ENCODE assay signal across 21 cellular contexts in genomic region chr2:62947403-62947802, GRCh38.
"Had no signal": no experiment of that assay in that cellular context is flagged by ENCODE, and none has a peak within 500 bp of the region (broad histone marks: within the 10 kb centered on the region; RNA-seq: fewer than 3 reads in every experiment).

No MANE protein-coding gene starts in this region.

- H3K4me1 Mint-ChIP-seq: activated naive CD4-positive, alpha-beta T cell treated with anti-CD3 and anti-CD28 coated beads, Interleukin-2, amount 10 ng/mL, durations not matched to agents 7 days and 5 days; activated naive CD8-positive, alpha-beta T cell treated with anti-CD3 and anti-CD28 coated beads for 36 hours had no signal

- H3K9me3 Mint-ChIP-seq: activated CD8-positive, alpha-beta T cell treated with anti-CD3 and anti-CD28 coated beads for 36 hours; activated naive CD4-positive, alpha-beta T cell treated with anti-CD3 and anti-CD28 coated beads, Interleukin-2, amount 10 ng/mL, durations not matched to agents 7 days and 5 days; activated naive CD8-positive, alpha-beta T cell treated with anti-CD3 and anti-CD28 coated beads for 36 hours; activated T-cell treated with anti-CD3 and anti-CD28 coated beads, Interleukin-2, amount 50 U/mL, for 72 hours; activated T-helper 2 cell treated with anti-CD3 and anti-CD28 coated beads, Interferon-gamma antibody, Interleukin-2, Interleukin-4, amounts not matched to agents 10 μg/mL and 5 μg/mL and 100 μg/mL, durations not matched to agents 14 hours and 24 hours and 36 hours had no signal

- H3K36me3 Mint-ChIP-seq: activated naive CD4-positive, alpha-beta T cell treated with anti-CD3 and anti-CD28 coated beads, Interleukin-2, amount 10 ng/mL, durations not matched to agents 7 days and 5 days had no signal

- H3K9me3 ChIP-seq: SJSA1 had no signal

- H3K27ac ChIP-seq: SJSA1 had no signal

- H3K27me3 ChIP-seq: SJSA1 had no signal

- H3K4me3 Mint-ChIP-seq: activated CD8-positive, alpha-beta T cell treated with anti-CD3 and anti-CD28 coated beads for 36 hours; activated naive CD4-positive, alpha-beta T cell treated with anti-CD3 and anti-CD28 coated beads, Interleukin-2, amount 10 ng/mL, durations not matched to agents 7 days and 5 days; activated naive CD8-positive, alpha-beta T cell treated with anti-CD3 and anti-CD28 coated beads for 36 hours; activated T-cell treated with anti-CD3 and anti-CD28 coated beads, Interleukin-2, amount 50 U/mL, for 72 hours had no signal

- H3K4me1 ChIP-seq: SJSA1 had no signal

- H3K27ac Mint-ChIP-seq: activated CD8-positive, alpha-beta T cell treated with anti-CD3 and anti-CD28 coated beads for 36 hours; activated naive CD4-positive, alpha-beta T cell treated with anti-CD3 and anti-CD28 coated beads, Interleukin-2, amount 10 ng/mL, durations not matched to agents 7 days and 5 days; activated naive CD8-positive, alpha-beta T cell treated with anti-CD3 and anti-CD28 coated beads for 36 hours; activated T-cell treated with anti-CD3 and anti-CD28 coated beads, Interleukin-2, amount 50 U/mL, for 72 hours; activated T-helper 2 cell treated with anti-CD3 and anti-CD28 coated beads, Interferon-gamma antibody, Interleukin-2, Interleukin-4, amounts not matched to agents 10 μg/mL and 5 μg/mL and 100 μg/mL, durations not matched to agents 14 hours and 24 hours and 36 hours had no signal

- H3K4me3 ChIP-seq: SJSA1 had no signal

- DNase-seq: activated CD4-positive, alpha-beta T cell treated with anti-CD3 and anti-CD28 coated beads for 4 hours; activated CD8-positive, alpha-beta memory T cell treated with anti-CD3 and anti-CD28 coated beads, Interleukin-2, amount 50 U/mL, for 4 hours; activated CD8-positive, alpha-beta T cell treated with anti-CD3 and anti-CD28 coated beads for 36 hours; activated gamma-delta T cell treated with Interleukin-2 at 50 U/mL for 16 hours; activated naive CD4-positive, alpha-beta T cell treated with anti-CD3 and anti-CD28 coated beads, Interleukin-2, amount 10 ng/mL, durations not matched to agents 7 days and 5 days; activated naive CD8-positive, alpha-beta T cell treated with anti-CD3 and anti-CD28 coated beads for 36 hours; activated T-cell treated with anti-CD3 and anti-CD28 coated beads, Interleukin-2, amount 50 U/mL, for 72 hours; cerebellar nuclear complex; Kasumi-1; KBM-7; NCI-H146; NCI-H1930; NCI-H2107; NCI-H446 treated with DMSO at 0.1 percent for 48 hours; NCI-H524 treated with DMSO at 0.1 percent for 48 hours; NK-92 treated with Interleukin-12 subunit alpha and Interleukin-12 subunit beta, amount 100 ng/mL, for 24 hours; OCI-M1; SHP77; SW 1271 had no signal

- H3K27me3 Mint-ChIP-seq: activated CD8-positive, alpha-beta T cell treated with anti-CD3 and anti-CD28 coated beads for 36 hours; activated naive CD4-positive, alpha-beta T cell treated with anti-CD3 and anti-CD28 coated beads, Interleukin-2, amount 10 ng/mL, durations not matched to agents 7 days and 5 days; activated naive CD8-positive, alpha-beta T cell treated with anti-CD3 and anti-CD28 coated beads for 36 hours had no signal
